ENCODE assay signal across 1 cellular context in the genomic region with DNA sequence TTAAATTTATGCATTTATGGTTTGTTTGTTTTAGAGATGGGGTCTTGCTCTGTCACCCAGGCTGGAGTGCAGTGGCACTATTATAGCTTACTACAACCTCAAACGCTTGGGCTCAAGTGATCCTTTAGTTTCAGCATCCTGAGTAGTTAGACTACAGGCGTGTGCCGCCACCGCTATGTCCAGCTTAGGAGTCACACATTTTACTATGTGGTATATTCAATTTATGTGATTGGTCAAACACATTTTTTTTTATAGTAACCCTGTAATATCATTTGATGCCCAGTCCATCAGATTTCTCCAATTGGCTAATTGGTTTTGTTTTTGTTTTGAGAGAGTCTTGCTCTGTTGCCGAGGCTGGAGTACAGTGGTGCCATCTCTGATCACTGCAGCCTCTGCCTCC.
TF ChIP-seq lines count a peak whose summit lies in the region.

No MANE protein-coding gene starts in this region.

TF ChIP-seq in GM23338, 12 proteins besides CTCF, POLR2A, EP300 and RAD21:
- no peak for TF ChIP-seq ZNF331 (CRISPR knock-in tag; IDR thresholded peaks at IDR 0.05; ENCODE audit: low read depth)
- TF ChIP-seq REST (IDR thresholded peaks at IDR 0.05; ENCODE audit: unreplicated experiment), result no peak
- no peak for TF ChIP-seq EZH2 (IDR thresholded peaks at IDR 0.05; ENCODE audit: low read depth, unreplicated experiment)
- no peak for TF ChIP-seq ZNF462 (CRISPR knock-in tag; IDR thresholded peaks at IDR 0.05)
TF ChIP-seq in GM23338: peak in this region for 0.
